22 cellular contexts compared by ENCODE assay signal in the genomic region with DNA sequence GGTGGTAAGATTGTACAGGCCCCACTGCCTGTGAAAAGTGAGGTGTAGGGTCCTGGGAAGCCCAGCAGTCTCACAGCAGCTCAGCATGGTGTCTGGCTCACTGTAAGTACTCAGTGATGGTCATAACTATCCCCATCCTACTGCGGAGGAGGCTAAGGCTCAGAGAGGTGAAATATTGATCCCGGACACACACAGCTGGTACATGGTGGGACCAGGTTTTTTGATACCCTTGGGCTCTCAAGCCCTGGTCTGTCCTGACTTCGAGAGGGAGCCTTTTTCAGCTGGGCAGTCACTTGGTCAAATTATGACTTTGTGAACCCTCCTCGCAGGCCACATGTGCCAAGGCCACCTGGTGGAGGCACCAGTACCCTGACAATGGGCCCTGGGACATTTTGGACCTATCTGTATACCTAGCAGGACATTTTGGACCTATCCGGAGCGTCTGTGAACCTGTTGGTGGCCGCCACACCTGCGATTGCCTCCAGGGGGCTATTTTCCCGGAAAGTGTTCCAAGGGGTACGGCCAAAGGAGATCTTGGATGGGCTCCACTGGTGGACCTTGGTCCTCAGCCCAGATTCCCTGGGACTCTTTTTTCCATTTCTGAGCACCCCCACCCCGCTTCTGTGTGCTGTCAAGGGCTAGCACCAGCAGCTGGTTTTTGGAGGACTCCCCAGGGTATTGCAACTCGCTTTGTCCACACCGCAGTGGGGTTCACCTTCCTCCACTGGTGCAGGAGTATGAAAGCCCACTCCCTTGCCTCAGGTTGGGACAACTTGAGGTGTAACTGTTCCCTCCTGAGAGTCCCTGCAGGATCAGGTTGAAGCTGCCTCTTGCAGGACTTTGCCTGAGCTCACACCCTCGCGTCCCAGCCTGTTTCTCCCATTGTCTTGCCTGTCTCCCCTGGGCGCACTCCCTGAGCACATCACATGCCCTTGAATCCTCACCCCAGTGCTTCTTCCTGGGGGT.
DNase-seq lines count a peak whose midpoint lies in the region; ATAC-seq, FAIRE-seq and TF ChIP-seq lines count a peak whose summit lies in the region.
"Had no signal": no experiment of that assay in that cellular context is flagged by ENCODE, and none has a peak within 500 bp of the region (broad histone marks: within the 10 kb centered on the region; RNA-seq: fewer than 3 reads in every experiment).

No MANE protein-coding gene starts in this region.

- DNase-seq in cardiac septum (ENCODE audit: low spot score) (peak; percentile 72), left cardiac atrium (no peak), bronchial epithelial cell (ENCODE audit: low read depth) (no peak), mesothelial cell of epicardium (ENCODE audit: low spot score in 2 of 2, unreplicated experiment in 2 of 2) (no peak), NOMO-1 treated with dmso at 0.1 percent for 144 hours (lab: John Stamatoyannopoulos, UW; ENCODE audit: unreplicated experiment) (no peak), NCI-H774 (lab: John Stamatoyannopoulos, UW) (no peak)
- DNase-seq: activated naive CD4-positive, alpha-beta T cell treated with Interleukin-2 at 50 U/mL for 16 hours; dermis blood vessel endothelial cell; erythroblast; NCI-H1105; NCI-H2107; NCI-H526; SJCRH30; stimulated activated CD4-positive, alpha-beta T cell treated with anti-CD3 and anti-CD28 coated beads, Interleukin-1b, Interleukin-23, amount 100 ng/mL, for 48 hours had no signal

- ATAC-seq in left cardiac atrium: no peak
- ATAC-seq in HG02981 (IDR thresholded peaks at IDR 0.05; ENCODE audit: unreplicated experiment): no peak
- no peak for ATAC-seq in HG02763 (IDR thresholded peaks at IDR 0.05; ENCODE audit: unreplicated experiment)
- ATAC-seq: GM12878; natural killer cell treated with Interleukin-12 subunit alpha and Interleukin-12 subunit beta and Interleukin-15 and Interleukin-18, amount 100 ng/mL, for 72 hours had no signal

- intact Hi-C loops in cardiac septum (cut with DNase I) (no loop called here), left cardiac atrium (cut with DNase I) (no loop called here)

- peaks cover 11% of the 10 kb centered on the region for H3K27me3 ChIP-seq in bronchial epithelial cell (ENCODE audit: control insufficient read depth, insufficient read depth, low read length)
- H3K27me3 ChIP-seq: right atrium auricular region had no signal

- peaks cover 22% of the 10 kb centered on the region for H3K4me1 Mint-ChIP-seq in mesothelial cell of epicardium

- FAIRE-seq in bronchial epithelial cell (lab: Jason Lieb, UNC): peak; percentile 52
- FAIRE-seq: GM12878 had no signal

- peaks cover 4% of the 10 kb centered on the region for H3K27me3 Mint-ChIP-seq in mesothelial cell of epicardium (ENCODE audit: low read depth)

- no peak overlapping the region for H3K27ac Mint-ChIP-seq in mesothelial cell of epicardium
- H3K27ac Mint-ChIP-seq: CD4-positive, alpha-beta T cell; memory B cell; natural killer cell treated with Interleukin-12 subunit alpha and Interleukin-12 subunit beta and Interleukin-15 and Interleukin-18, amount 100 ng/mL, for 72 hours; T-helper 2 cell treated with Interferon-gamma antibody and Interleukin-4, amounts not matched to agents 5 μg/mL and 100 μg/mL, for 36 hours had no signal

- no peak overlapping the region for H3K4me3 ChIP-seq in bronchial epithelial cell (ENCODE audit: low read depth, low read length)
- H3K4me3 ChIP-seq: GM12878, right atrium auricular region, SJCRH30 had no signal

- no peak for TF ChIP-seq CTCF in bronchial epithelial cell (IDR thresholded peaks at IDR 0.05; ENCODE audit: insufficient read depth, low read length, severe bottlenecking)
- peak; percentile 53 for TF ChIP-seq CTCF in mesothelial cell of epicardium (IDR thresholded peaks at IDR 0.05; ENCODE audit: unreplicated experiment)

- H3K4me3 Mint-ChIP-seq in mesothelial cell of epicardium: no peak overlapping the region
- H3K4me3 Mint-ChIP-seq: CD4-positive, alpha-beta T cell; memory B cell; natural killer cell treated with Interleukin-12 subunit alpha and Interleukin-12 subunit beta and Interleukin-15 and Interleukin-18, amount 100 ng/mL, for 72 hours; T-helper 2 cell treated with Interferon-gamma antibody and Interleukin-4, amounts not matched to agents 5 μg/mL and 100 μg/mL, for 36 hours had no signal

- no peaks in the 10 kb centered on the region for H3K36me3 Mint-ChIP-seq in mesothelial cell of epicardium
- H3K36me3 Mint-ChIP-seq: memory B cell; natural killer cell treated with Interleukin-12 subunit alpha and Interleukin-12 subunit beta and Interleukin-15 and Interleukin-18, amount 100 ng/mL, for 72 hours had no signal

- no peaks in the 10 kb centered on the region for H3K36me3 ChIP-seq in bronchial epithelial cell (ENCODE audit: control insufficient read depth, insufficient read depth, low read length)
- H3K36me3 ChIP-seq: right atrium auricular region, SJCRH30 had no signal

- no peaks in the 10 kb centered on the region for H3K9me3 Mint-ChIP-seq in mesothelial cell of epicardium
- H3K9me3 Mint-ChIP-seq: CD4-positive, alpha-beta T cell; memory B cell; natural killer cell treated with Interleukin-12 subunit alpha and Interleukin-12 subunit beta and Interleukin-15 and Interleukin-18, amount 100 ng/mL, for 72 hours; T-helper 2 cell treated with Interferon-gamma antibody and Interleukin-4, amounts not matched to agents 5 μg/mL and 100 μg/mL, for 36 hours had no signal
